24 cellular contexts compared by ENCODE assay signal in genomic region chr11:73019448-73019847, GRCh38.
DNase-seq lines count a peak whose midpoint lies in the region; ATAC-seq, FAIRE-seq and TF ChIP-seq lines count a peak whose summit lies in the region.
"Had no signal": no experiment of that assay in that cellular context is flagged by ENCODE, and none has a peak within 500 bp of the region (broad histone marks: within the 10 kb centered on the region; RNA-seq: fewer than 3 reads in every experiment).

No MANE protein-coding gene starts in this region.

- H4K20me1 ChIP-seq in Karpas-422 (ENCODE audit: insufficient read depth, low read depth, low read length), result no peaks in the 10 kb centered on the region
- H4K20me1 ChIP-seq in neural progenitor cell (ENCODE audit: low read depth), result no peaks in the 10 kb centered on the region

- H3K27ac Mint-ChIP-seq in neural progenitor cell, result no peak overlapping the region
- H3K27ac Mint-ChIP-seq: CD8-positive, alpha-beta T cell had no signal

- no peak overlapping the region for H3K4me2 ChIP-seq in Karpas-422 (ENCODE audit: low read depth, low read length, poor library complexity, severe bottlenecking)
- no peak overlapping the region for H3K4me2 ChIP-seq in neural progenitor cell
- H3K4me2 ChIP-seq: BLaER1, KMS-11 had no signal

- peaks cover 16% of the 10 kb centered on the region for H3K36me3 Mint-ChIP-seq in neural progenitor cell

- H3F3A ChIP-seq in neural progenitor cell (ENCODE audit: low read depth), result no peaks in the 10 kb centered on the region

- H3K9ac ChIP-seq in Karpas-422 (ENCODE audit: low read length) (no peak overlapping the region), neural progenitor cell (no peak overlapping the region)
- H3K9ac ChIP-seq: BLaER1, KMS-11 had no signal

- no peaks in the 10 kb centered on the region for H3K9me2 ChIP-seq in Karpas-422 (replicated peaks; ENCODE audit: insufficient read depth, low read length)

- TF ChIP-seq CTCF in neural progenitor cell (IDR thresholded peaks at IDR 0.05), result no peak

- H2AFZ ChIP-seq in Karpas-422 (ENCODE audit: low read length) (no peak overlapping the region), neural progenitor cell (replicated peaks) (no peak overlapping the region)

- H3K9me3 Mint-ChIP-seq in neural progenitor cell, result peaks cover 16% of the 10 kb centered on the region

- DNase-seq in DMS 273 (lab: John Stamatoyannopoulos, UW; ENCODE audit: unreplicated experiment), result peak; percentile 1
- DNase-seq in DMS 273 treated with DMSO at 0.1 percent for 48 hours (lab: John Stamatoyannopoulos, UW), result no peak
- no peak for DNase-seq in Karpas-422
- DNase-seq in frontal cortex (ENCODE audit: low spot score in 2 of 2), result peak; percentile 13 to 19
- DNase-seq in pons (ENCODE audit: low spot score), result peak; percentile 91
- DNase-seq in neural progenitor cell (ENCODE audit: low spot score), result no peak
- DNase-seq in HCEC 1CT, result no peak
- DNase-seq: CD8-positive, alpha-beta T cell; GF-D8; GOT3; MG63; NCI-H1092 treated with DMSO at 0.1 percent for 48 hours; NCI-H1694; NCI-H345; NCI-H526 treated with DMSO at 0.1 percent for 48 hours; NK-92 treated with Interleukin-12 subunit alpha and Interleukin-12 subunit beta, amount 100 ng/mL, for 24 hours; OCI-M1; RPMI8226; SIG-M5 had no signal

- peaks cover 3% of the 10 kb centered on the region; the same call in 1 of the 2 replicates for H3K9me3 ChIP-seq in Karpas-422 (ENCODE audit: low read length)
- peaks cover 3% of the 10 kb centered on the region for H3K9me3 ChIP-seq in neural progenitor cell (ENCODE audit: low read depth)

- H3K27ac ChIP-seq in Karpas-422 (ENCODE audit: low read length) (peak overlapping the region; percentile 25; the same call in 1 of the 2 replicates), neural progenitor cell (no peak overlapping the region)
- H3K27ac ChIP-seq: 22Rv1, BLaER1, KMS-11 had no signal

- H3K4me3 ChIP-seq in Karpas-422 (ENCODE audit: low read length) (no peak overlapping the region), neural progenitor cell (no peak overlapping the region)
- H3K4me3 ChIP-seq: BLaER1, MG63 had no signal

- no peak for ATAC-seq in GM18511 (IDR thresholded peaks at IDR 0.05; ENCODE audit: unreplicated experiment)
- ATAC-seq: CD8-positive, alpha-beta T cell had no signal

- H3K36me3 ChIP-seq in Karpas-422 (ENCODE audit: insufficient read depth, low read length) (peaks cover 31% of the 10 kb centered on the region), neural progenitor cell (no peaks in the 10 kb centered on the region)
- H3K36me3 ChIP-seq: MG63 had no signal

- H3K27me3 Mint-ChIP-seq in neural progenitor cell (ENCODE audit: insufficient read depth, low read depth), result no peaks in the 10 kb centered on the region

- peaks cover 87% of the 10 kb centered on the region for H3K79me2 ChIP-seq in Karpas-422 (ENCODE audit: low read length)
- H3K79me2 ChIP-seq in neural progenitor cell (ENCODE audit: low read depth), result peaks cover 9% of the 10 kb centered on the region

- peaks cover 9% of the 10 kb centered on the region for H3K4me1 ChIP-seq in Karpas-422 (ENCODE audit: low read length)
- peaks cover 18% of the 10 kb centered on the region for H3K4me1 ChIP-seq in neural progenitor cell
- H3K4me1 ChIP-seq: BLaER1 had no signal

- H3K4me3 Mint-ChIP-seq in neural progenitor cell, result no peak overlapping the region
- H3K4me3 Mint-ChIP-seq: CD8-positive, alpha-beta T cell had no signal

- H3K27me3 ChIP-seq in Karpas-422 (ENCODE audit: low read length), result no peaks in the 10 kb centered on the region
- no peaks in the 10 kb centered on the region for H3K27me3 ChIP-seq in neural progenitor cell
- H3K27me3 ChIP-seq: BLaER1, MG63 had no signal

- peak; percentile 92 for FAIRE-seq in frontal cortex (lab: Jason Lieb, UNC)
- FAIRE-seq: D721Med had no signal

- no peaks in the 10 kb centered on the region for H3K4me1 Mint-ChIP-seq in neural progenitor cell

Comparison
In these comparisons a context has a peak if more than half of its experiments do, and no peak if none do; other contexts are left out.
1. DNase-seq: peak in DMS 273 (single experiment), frontal cortex (2 of 2) and pons (single experiment); none in DMS 273 treated with DMSO at 0.1 percent for 48 hours (single experiment), Karpas-422 (single experiment), neural progenitor cell (single experiment) and HCEC 1CT (single experiment).